Comparison of ENCODE assay signal across 1 cellular context in genomic region chr17:66687570-66688284, GRCh38.
TF ChIP-seq lines count a peak whose summit lies in the region.

No MANE protein-coding gene starts in this region.

TF ChIP-seq in K562, 482 proteins besides CTCF, POLR2A, EP300 and RAD21:
- TF ChIP-seq ZBTB40 (IDR thresholded peaks at IDR 0.05) (peak; percentile 84), ZBTB40 (CRISPR knock-in tag; IDR thresholded peaks at IDR 0.05) (no peak), ZNF785 (CRISPR knock-in tag; IDR thresholded peaks at IDR 0.05) (no peak), BRF1 (IDR thresholded peaks at IDR 0.05; ENCODE audit: borderline replicate concordance, extremely low read depth, insufficient read length) (no peak)
